9 cellular contexts compared by ENCODE assay signal in the genomic region with DNA sequence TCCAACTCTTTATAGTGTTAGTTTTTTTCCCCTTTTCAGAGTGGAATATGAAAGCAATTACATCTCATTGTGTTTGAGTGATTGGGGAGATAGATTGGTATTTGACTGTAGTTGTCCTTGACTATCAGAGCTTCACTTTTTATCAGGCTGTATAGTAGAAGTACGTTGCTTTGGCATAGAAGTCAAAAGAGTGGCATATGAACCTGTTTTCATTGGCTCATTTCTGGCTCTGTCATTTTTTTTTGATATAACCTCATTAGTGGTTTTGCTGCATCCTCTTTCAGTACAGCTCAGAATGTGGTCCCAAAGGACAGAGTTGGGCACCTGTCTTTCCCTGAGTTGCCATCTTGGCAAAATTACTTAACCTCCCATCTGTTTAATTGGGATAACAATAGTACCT. TPM values are rescaled to one million over a fixed set of nuclear protein-coding genes. Genes with fewer than 3 reads are reported as not detected.
DNase-seq lines count a peak whose midpoint lies in the region; ATAC-seq, FAIRE-seq and TF ChIP-seq lines count a peak whose summit lies in the region.
"Had no signal": no experiment of that assay in that cellular context is flagged by ENCODE, and none has a peak within 500 bp of the region (broad histone marks: within the 10 kb centered on the region; RNA-seq: fewer than 3 reads in every experiment).

No MANE protein-coding gene starts in this region.

- H3K79me2 ChIP-seq in K562 (ENCODE audit: control insufficient read depth, insufficient read depth, low read length) = peaks cover 70% of the 10 kb centered on the region
- H3K79me2 ChIP-seq in neural progenitor cell (ENCODE audit: low read depth) = peaks cover 64% of the 10 kb centered on the region

- H3K4me1 ChIP-seq in K562 (replicated peaks in 1 of 2; ENCODE audit: control insufficient read depth in 2 of 2, insufficient read depth in 2 of 2, low read length in 2 of 2) (peaks cover 0 to 16% of the 10 kb centered on the region in 2 experiments; a peak in 2 of 5 replicates), neural progenitor cell (peaks cover 17% of the 10 kb centered on the region), upper lobe of left lung (peaks cover 14 to 17% (median 16%) of the 10 kb centered on the region in 4 donors)

- H3K4me1 Mint-ChIP-seq in neural progenitor cell = peaks cover 9% of the 10 kb centered on the region

- TF ChIP-seq CTCF in D721Med (IDR thresholded peaks at IDR 0.05; ENCODE audit: insufficient read depth, missing control alignments) (no peak), K562 (IDR thresholded peaks at IDR 0.05 in 2 of 3, conservative IDR thresholded peaks at IDR 0.05 in 1 of 3; ENCODE audit: insufficient read depth in 2 of 3, low read depth in 1 of 3, low read length in 3 of 3) (no peak), neural progenitor cell (IDR thresholded peaks at IDR 0.05) (no peak), upper lobe of left lung (IDR thresholded peaks at IDR 0.05) (no peak)

- H3K9me1 ChIP-seq in K562 (ENCODE audit: control insufficient read depth, insufficient read depth, low read length) = no peaks in the 10 kb centered on the region

- H3K36me3 ChIP-seq in K562 (ENCODE audit: control insufficient read depth, insufficient read depth, low read length) = peaks cover 28% of the 10 kb centered on the region
- no peaks in the 10 kb centered on the region for H3K36me3 ChIP-seq in neural progenitor cell
- H3K36me3 ChIP-seq in upper lobe of left lung = no peaks in the 10 kb centered on the region

- no TSS peak for BruUV-seq in K562 (replicated peaks; lab: Mats Ljungman, UMichigan)

- WGBS in K562 (ENCODE audit: insufficient coverage, low coverage, missing lambda C conversion rate) = 0% methylated on average over 1 of the region's 1 CpG
- WGBS in upper lobe of left lung, 2 donors = 16% methylated on average over 1 of the region's 1 CpG

- TF ChIP-seq POLR2A in K562 (conservative IDR thresholded peaks at IDR 0.05) = no peak
- TF ChIP-seq POLR2A in upper lobe of left lung (IDR thresholded peaks at IDR 0.05) = no peak

- H3K9me3 Mint-ChIP-seq in neural progenitor cell = peaks cover 4% of the 10 kb centered on the region

- peaks cover 20% of the 10 kb centered on the region for H3F3A ChIP-seq in neural progenitor cell (ENCODE audit: low read depth)

- peak overlapping the region in 1 of 2 experiments; percentile 99; a peak in 2 of 4 replicates for H3K9ac ChIP-seq in K562 (ENCODE audit: insufficient read depth in 1 of 2, low read depth in 2 of 2, low read length in 2 of 2)
- H3K9ac ChIP-seq in neural progenitor cell = peak overlapping the region; percentile 70

- in situ Hi-C loops in K562 (cut with MboI) = no loop called here

- H4K20me1 ChIP-seq in K562 (replicated peaks; ENCODE audit: control insufficient read depth, insufficient read depth, low read length) = no peaks in the 10 kb centered on the region
- H4K20me1 ChIP-seq in neural progenitor cell (ENCODE audit: low read depth) = peaks cover 7% of the 10 kb centered on the region

- ATAC-seq in GM21360 (IDR thresholded peaks at IDR 0.05; ENCODE audit: unreplicated experiment) (peak; percentile 28), K562 (peak; percentile 2), upper lobe of left lung (ENCODE audit: low FRiP score in 2 of 2) (no peak), GM19324 (IDR thresholded peaks at IDR 0.05; ENCODE audit: low FRiP score, unreplicated experiment) (no peak)

- H2AFZ ChIP-seq in K562 (ENCODE audit: low read depth, low read length) = no peak overlapping the region
- H2AFZ ChIP-seq in neural progenitor cell (replicated peaks) = peak overlapping the region; percentile 17

- POLR2A ChIA-PET in K562 (lab: Yijun Ruan, JAX) = interaction anchor here (1.0 kb wide), 1 partner anchor 11 kb away, joined by 4 read pairs; no protein-coding TSS in a partner anchor

- no peak for TF ChIP-seq RAD21 in K562 (CRISPR knock-in tag; conservative IDR thresholded peaks at IDR 0.05 in 1 of 2, IDR thresholded peaks at IDR 0.05 in 1 of 2)

- CTCF ChIA-PET in K562 (lab: Yijun Ruan, JAX; ENCODE audit: low intra/inter-chr PET ratio) = no interaction called here

- H3K9me3 ChIP-seq in K562 (replicated peaks; ENCODE audit: control insufficient read depth, insufficient read depth, low read depth, low read length) = 0 out of 2 replicates have a peak, but pooled peaks cover under 1% of the 10 kb centered on the region
- no peaks in the 10 kb centered on the region for H3K9me3 ChIP-seq in neural progenitor cell (ENCODE audit: low read depth)
- no peaks in the 10 kb centered on the region for H3K9me3 ChIP-seq in upper lobe of left lung

- no peaks in the 10 kb centered on the region for H3K27me3 Mint-ChIP-seq in neural progenitor cell (ENCODE audit: insufficient read depth, low read depth)

- peak; percentile 46 for FAIRE-seq in D721Med (lab: Jason Lieb, UNC)
- FAIRE-seq in K562 (lab: Jason Lieb, UNC) = peak; percentile 71
- FAIRE-seq: TTC549 had no signal

- intact Hi-C loops in K562 (cut with micrococcal nuclease) = loop anchor here (10.0 kb wide), 2 partner anchors 301 to 331 kb away; a partner anchor contains a TSS

- H3K4me3 ChIP-seq in K562 (peak overlapping the region; percentile 97), neural progenitor cell (peak overlapping the region; percentile 63), upper lobe of left lung (peak overlapping the region in 1 of 4 donors; percentile 97)

- H3K4me3 Mint-ChIP-seq in neural progenitor cell = peak overlapping the region; percentile 98

- H3K27ac Mint-ChIP-seq in neural progenitor cell = peak overlapping the region; percentile 38

- H3K27me3 ChIP-seq in K562 (ENCODE audit: control insufficient read depth in 2 of 2, insufficient read depth in 2 of 2, low read length in 2 of 2) (no peaks in the 10 kb centered on the region), neural progenitor cell (no peaks in the 10 kb centered on the region), upper lobe of left lung (no peaks in the 10 kb centered on the region)

- H3K4me2 ChIP-seq in K562 (ENCODE audit: insufficient read depth, low read length) (peak overlapping the region; percentile 82), neural progenitor cell (peak overlapping the region; percentile 83)

- TF ChIP-seq EP300 in K562 (IDR thresholded peaks at IDR 0.05; ENCODE audit: low read length) = no peak
- no peak for TF ChIP-seq EP300 in upper lobe of left lung (IDR thresholded peaks at IDR 0.05)

- DNase-seq in D721Med (ENCODE audit: insufficient read length, low spot score) = no peak
- DNase-seq in LHCN-M2 (ENCODE audit: low read depth) = peak; percentile 75
- DNase-seq in K562 (ENCODE audit: extremely low read depth in 1 of 4, low spot score in 3 of 4) = no peak
- no peak for DNase-seq in neural progenitor cell (ENCODE audit: low spot score)
- no peak for DNase-seq in upper lobe of left lung
- DNase-seq in CD1c-positive myeloid dendritic cell (ENCODE audit: extremely low spot score) = no peak

- peak overlapping the region; percentile 99 for H3K27ac ChIP-seq in K562 (ENCODE audit: extremely low read depth, low read depth, low read length)
- H3K27ac ChIP-seq in neural progenitor cell = peak overlapping the region; percentile 96
- no peak overlapping the region for H3K27ac ChIP-seq in upper lobe of left lung

- peaks cover 18% of the 10 kb centered on the region for H3K36me3 Mint-ChIP-seq in neural progenitor cell

RNA-seq across cellular contexts. Expression of a gene that starts 1.4 kb away (rescaled TPM):
- total RNA-seq in LHCN-M2 (2014; rRNA removed) (37.7 and 40.3 TPM in 2 replicates), K562 (2014; rRNA removed) (54.5 and 70.0 TPM in 2 replicates), K562 (2014; rRNA removed; fragmentation: Illumina TruSeq; extraction: Trizol) (58.4 and 72.4 TPM in 2 replicates), K562 (2015; rRNA removed; fragmentation: Illumina TruSeq; extraction: Trizol) (59.1 and 66.6 TPM in 2 replicates), K562 (2021) (47.7 and 49.5 TPM in 2 replicates), neural progenitor cell (ENCODE audit: low replicate concordance) (45.2 and 78.5 TPM in 2 replicates), upper lobe of left lung (10 to 100 TPM; 11.3 to 25.2 (median 17.7) TPM)
- polyA plus RNA-seq in LHCN-M2 (2012) = 20.4 TPM
- total RNA-seq in K562 (2011; cell fraction: chromatin; rRNA removed; ENCODE audit: low replicate concordance) = 39.6 and 129 TPM in 2 replicates
- 14.8 and 26.8 TPM in 2 replicates for total RNA-seq in K562 (2011; cell fraction: nucleolus; rRNA removed)
- total RNA-seq in K562 (2011; cell fraction: nucleoplasm; rRNA removed) = 70.2 and 142 TPM in 2 replicates
- polyA plus RNA-seq in K562 (2011; rRNA removed) (23.2 and 27.7 TPM in 2 replicates), K562 (2014; fragmentation: Illumina TruSeq; extraction: Trizol) (73.5 and 74.2 TPM in 2 replicates), K562 (2014; fragmentation: Nextera tagmentation; extraction: Ambion mirVana) (10 to 100 TPM; 51.4 to 67.2 TPM), K562 (2014; rRNA removed) (47.0 and 74.8 TPM in 2 replicates)
- 1.7 and 7.0 TPM in 2 replicates for polyA plus RNA-seq in K562 (2011; cell fraction: cytosol; rRNA removed)
- polyA plus RNA-seq in K562 (2011; cell fraction: nucleus; rRNA removed) = 27.4 and 36.3 TPM in 2 replicates
- polyA plus RNA-seq in K562 (2012) = 30.3 and 57.5 TPM in 2 replicates
- 44.6 and 50.7 TPM in 2 replicates for polyA minus RNA-seq in K562 (2011; rRNA and poly(A)+ RNA removed)
- polyA minus RNA-seq in K562 (2011; cell fraction: cytosol; rRNA and poly(A)+ RNA removed) = 17.9 and 21.2 TPM in 2 replicates
- polyA minus RNA-seq in K562 (2011; cell fraction: nucleus; rRNA and poly(A)+ RNA removed) = 68.8 and 111 TPM in 2 replicates

RNA-seq across cellular contexts. Expression of a gene that starts 22.3 kb away (rescaled TPM):
- total RNA-seq in LHCN-M2 (2014; rRNA removed) (not detected in 2 replicates), K562 (2014; rRNA removed) (0.09 and 0.12 TPM in 2 replicates), K562 (2014; rRNA removed; fragmentation: Illumina TruSeq; extraction: Trizol) (0.07 and 0.10 TPM in 2 replicates), K562 (2015; rRNA removed; fragmentation: Illumina TruSeq; extraction: Trizol) (0.04 TPM in 1 of 2 replicates, not detected in the other), K562 (2021) (0.07 and 0.09 TPM in 2 replicates), neural progenitor cell (ENCODE audit: low replicate concordance) (0.06 TPM in 1 of 2 replicates, not detected in the other), upper lobe of left lung (not detected)
- not detected for polyA plus RNA-seq in LHCN-M2 (2012)
- total RNA-seq in K562 (2011; cell fraction: chromatin; rRNA removed; ENCODE audit: low replicate concordance) = not detected in 2 replicates
- not detected in 2 replicates for total RNA-seq in K562 (2011; cell fraction: nucleolus; rRNA removed)
- total RNA-seq in K562 (2011; cell fraction: nucleoplasm; rRNA removed) = not detected in 2 replicates
- polyA plus RNA-seq in K562 (2011; rRNA removed) (0.03 TPM in 1 of 2 replicates, not detected in the other), K562 (2014; fragmentation: Illumina TruSeq; extraction: Trizol) (0.04 TPM in 1 of 2 replicates, not detected in the other), K562 (2014; fragmentation: Nextera tagmentation; extraction: Ambion mirVana) (under 1 TPM; 0.10 to 0.31 TPM), K562 (2014; rRNA removed) (0.23 TPM in 1 of 2 replicates, not detected in the other)
- not detected in 2 replicates for polyA plus RNA-seq in K562 (2011; cell fraction: cytosol; rRNA removed)
- polyA plus RNA-seq in K562 (2011; cell fraction: nucleus; rRNA removed) = 0.04 TPM in 1 of 2 replicates, not detected in the other
- 0.04 and 0.15 TPM in 2 replicates for polyA plus RNA-seq in K562 (2012)
- not detected in 2 replicates for polyA minus RNA-seq in K562 (2011; rRNA and poly(A)+ RNA removed)
- not detected in 2 replicates for polyA minus RNA-seq in K562 (2011; cell fraction: cytosol; rRNA and poly(A)+ RNA removed)
- not detected in 2 replicates for polyA minus RNA-seq in K562 (2011; cell fraction: nucleus; rRNA and poly(A)+ RNA removed)

Comparison
In these comparisons a context has a peak if more than half of its experiments do, and no peak if none do; other contexts are left out.
1. ATAC-seq: peak in GM21360 (single experiment) and K562 (single experiment); none in upper lobe of left lung (0 of 2) and GM19324 (single experiment).
2. H3K27ac ChIP-seq: peak in K562 (single experiment) and neural progenitor cell (single experiment); none in upper lobe of left lung (0 of 4).